Comparison of ENCODE assay signal across 25 cellular contexts in genomic region chr13:93220073-93220472, GRCh38. TPM values are rescaled to one million over a fixed set of nuclear protein-coding genes. Genes with fewer than 3 reads are reported as not detected.
"Had no signal": no experiment of that assay in that cellular context is flagged by ENCODE, and none has a peak within 500 bp of the region (broad histone marks: within the 10 kb centered on the region; RNA-seq: fewer than 3 reads in every experiment).

No MANE protein-coding gene starts in this region.

- DNase-seq: cortex of kidney; dorsolateral prefrontal cortex; effector CD8-positive, alpha-beta T cell; esophagus squamous epithelium; foreskin fibroblast; immature natural killer cell; kidney; left cardiac atrium; left ventricle myocardium superior; mesenchymal stem cell; midbrain; nucleus accumbens; pancreas; right cardiac atrium; stimulated activated CD4-positive, alpha-beta T cell treated with anti-CD3 and anti-CD28 coated beads, Interleukin-4, amount 100 ng/mL, for 1 hour; stimulated activated CD8-positive, alpha-beta memory T cell treated with anti-CD3 and anti-CD28 coated beads, Interleukin-4, amount 100 ng/mL, for 48 hours; stimulated activated naive CD8-positive, alpha-beta T cell treated with anti-CD3 and anti-CD28 coated beads, Interleukin-15, Interleukin-2, amounts not matched to agents 100 U/mL and 50 U/mL, for 24 hours; thyroid gland; upper lobe of left lung; uterus had no signal

- H3K4me3 ChIP-seq: dorsolateral prefrontal cortex, esophagus squamous epithelium, lung, neural progenitor cell, pancreas, suprapubic skin, thyroid gland, upper lobe of left lung, uterus had no signal

- H3K4me1 ChIP-seq: esophagus squamous epithelium, pancreas, suprapubic skin, thyroid gland, upper lobe of left lung, uterus had no signal

- H2AFZ ChIP-seq: neural progenitor cell had no signal

- H3K27me3 ChIP-seq: dorsolateral prefrontal cortex, esophagus squamous epithelium, pancreas, suprapubic skin, thyroid gland, upper lobe of left lung, uterus had no signal

- H3K27ac ChIP-seq: dorsolateral prefrontal cortex, epithelial cell of prostate, esophagus squamous epithelium, neural progenitor cell, pancreas, suprapubic skin, thyroid gland, upper lobe of left lung, uterus had no signal

- H3K9me3 ChIP-seq: esophagus squamous epithelium, pancreas, suprapubic skin, thyroid gland, upper lobe of left lung, uterus had no signal

- H3K36me3 ChIP-seq: esophagus squamous epithelium, neural progenitor cell, pancreas, suprapubic skin, thyroid gland, upper lobe of left lung, uterus had no signal

- H3K4me2 ChIP-seq: neural progenitor cell had no signal

RNA-seq across cellular contexts. Expression of gene GPC6, which starts 6.5 kb away (rescaled TPM):
- total RNA-seq: natural killer cell treated with Interleukin-12 subunit alpha and Interleukin-12 subunit beta and Interleukin-15 and Interleukin-18, amount 100 ng/mL, for 72 hours had no signal
- polyA plus RNA-seq: immature natural killer cell had no signal
